ENCODE assay signal across 7 cellular contexts in the genomic region with DNA sequence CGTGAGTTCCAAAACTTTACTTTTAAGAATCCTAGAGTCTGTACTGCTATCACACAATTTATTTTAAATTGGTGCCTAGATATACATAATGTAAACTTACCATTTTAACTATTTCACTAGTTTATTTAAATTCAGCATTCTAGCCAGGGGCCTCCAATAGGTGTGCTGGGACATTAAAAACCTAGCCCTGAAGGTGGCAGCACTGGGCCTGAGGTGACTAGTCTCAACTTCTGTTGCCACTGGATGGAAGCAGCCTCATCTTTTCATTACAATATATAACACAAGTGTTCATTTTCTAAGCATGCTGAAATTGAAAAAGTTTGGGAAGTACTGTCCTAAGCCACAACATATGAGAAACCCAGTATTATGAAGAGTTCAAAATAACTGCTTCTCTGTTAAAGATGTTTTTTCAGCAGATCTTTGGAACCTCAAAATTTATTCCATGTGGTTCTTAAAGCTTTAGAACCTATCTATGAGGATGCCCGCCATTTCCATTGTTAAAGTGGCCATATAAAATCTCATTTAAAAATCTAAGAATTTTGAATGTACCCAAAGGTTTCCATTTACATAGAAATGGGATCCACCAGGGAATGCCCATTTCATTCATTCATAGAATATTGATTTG. TPM values are rescaled to one million over a fixed set of nuclear protein-coding genes. Genes with fewer than 3 reads are reported as not detected.
DNase-seq lines count a peak whose midpoint lies in the region; ATAC-seq, FAIRE-seq and TF ChIP-seq lines count a peak whose summit lies in the region.

No MANE protein-coding gene starts in this region.

- H3K4me3 ChIP-seq in choroid plexus epithelial cell (ENCODE audit: low read depth, low read length): no peak overlapping the region
- no peak overlapping the region for H3K4me3 ChIP-seq in lower leg skin (ENCODE audit: low read depth, poor library complexity, severe bottlenecking)

- peak; percentile 39 for ATAC-seq in HG03095 (IDR thresholded peaks at IDR 0.05; ENCODE audit: unreplicated experiment)
- ATAC-seq in activated CD4-positive, alpha-beta T cell treated with anti-CD3 and anti-CD28 coated beads for 36 hours: peak; percentile 66

- no peaks in the 10 kb centered on the region for H3K9me3 Mint-ChIP-seq in activated CD4-positive, alpha-beta T cell treated with anti-CD3 and anti-CD28 coated beads for 36 hours (ENCODE audit: low read depth)

- no peak overlapping the region for H3K4me3 Mint-ChIP-seq in activated CD4-positive, alpha-beta T cell treated with anti-CD3 and anti-CD28 coated beads for 36 hours

- 82 to 84% methylated on average over 2 of the region's 2 CpGs for WGBS in lower leg skin, 2 donors

- CTCF ChIA-PET in activated CD4-positive, alpha-beta T cell treated with anti-CD3 and anti-CD28 coated beads for 36 hours (lab: Charles Lee): interaction anchor here (0.6 to 3.6 kb wide), 16 partner anchors 23 to 482 kb away, joined by 3 to 30 read pairs (median 3); no protein-coding TSS in a partner anchor

- TF ChIP-seq CTCF in choroid plexus epithelial cell (conservative IDR thresholded peaks at IDR 0.05; ENCODE audit: low read depth, low read length): peak; percentile 91
- no peak for TF ChIP-seq CTCF in lower leg skin (IDR thresholded peaks at IDR 0.05)

- DNase-seq in GM12891 (ENCODE audit: insufficient read length, low spot score) (peak; percentile 11), NCI-H2196 treated with DMSO at 0.1 percent for 48 hours (lab: John Stamatoyannopoulos, UW; ENCODE audit: unreplicated experiment) (peak; percentile 50), choroid plexus epithelial cell (ENCODE audit: low read depth) (peak; percentile 86), lower leg skin (ENCODE audit: low spot score in 2 of 2) (peak; percentile 74 to 91)
- DNase-seq in activated CD4-positive, alpha-beta T cell treated with anti-CD3 and anti-CD28 coated beads for 36 hours: peak; percentile 91
- peak; percentile 69 for DNase-seq in stimulated activated CD8-positive, alpha-beta memory T cell treated with anti-CD3 and anti-CD28 coated beads, Interleukin-12 subunit alpha, Interleukin-12 subunit beta, amount 100 ng/mL, for 1 hour (ENCODE audit: low read depth)

- no peak overlapping the region for H3K27ac Mint-ChIP-seq in activated CD4-positive, alpha-beta T cell treated with anti-CD3 and anti-CD28 coated beads for 36 hours

- TF ChIP-seq POLR2A in GM12891 (IDR thresholded peaks at IDR 0.05; ENCODE audit: low read depth, low read length) (no peak), lower leg skin (IDR thresholded peaks at IDR 0.05) (no peak)

- intact Hi-C loops in activated CD4-positive, alpha-beta T cell treated with anti-CD3 and anti-CD28 coated beads for 36 hours (cut with DNase I, micrococcal nuclease): loop anchor here (1.0 to 5.0 kb wide), 4 partner anchors 53 to 1818 kb away; partner anchors contain the start of gene ROCK1 (in 1 of the 2)
- intact Hi-C loops in lower leg skin (cut with DNase I; ENCODE audit: low total_unique reads): no loop called here

- POLR2A ChIA-PET in activated CD4-positive, alpha-beta T cell treated with anti-CD3 and anti-CD28 coated beads for 36 hours (lab: Charles Lee): no interaction called here

- FAIRE-seq in GM12891 (lab: Jason Lieb, UNC): peak; percentile 72

- H3K27me3 Mint-ChIP-seq in activated CD4-positive, alpha-beta T cell treated with anti-CD3 and anti-CD28 coated beads for 36 hours: no peaks in the 10 kb centered on the region

- peaks cover 12% of the 10 kb centered on the region for H3K36me3 Mint-ChIP-seq in activated CD4-positive, alpha-beta T cell treated with anti-CD3 and anti-CD28 coated beads for 36 hours (ENCODE audit: low read depth)

- peaks cover 13% of the 10 kb centered on the region for H3K4me1 Mint-ChIP-seq in activated CD4-positive, alpha-beta T cell treated with anti-CD3 and anti-CD28 coated beads for 36 hours

TF ChIP-seq in GM12891, 5 proteins besides CTCF, POLR2A, EP300 and RAD21:
- TF ChIP-seq TAF1 (IDR thresholded peaks at IDR 0.05; ENCODE audit: low read depth, low read length): no peak
- no peak for TF ChIP-seq POU2F2 (IDR thresholded peaks at IDR 0.05; ENCODE audit: low read depth, low read length)
- TF ChIP-seq POLR2AphosphoS5 (IDR thresholded peaks at IDR 0.05; ENCODE audit: low read depth, low read length): no peak

RNA-seq across cellular contexts. Expression of gene RBBP8, which starts 2.9 kb away (rescaled TPM):
- polyA plus RNA-seq in GM12891 (2012; ENCODE audit: low read depth, missing spikeins): 28.1 TPM
- total RNA-seq in activated CD4-positive, alpha-beta T cell treated with anti-CD3 and anti-CD28 coated beads for 36 hours: 100 to 1,000 TPM in 1 of 2 experiments, 10 to 100 TPM in 1; 74.3 to 101 TPM
- total RNA-seq in lower leg skin: 10 to 100 TPM; 22.9 to 56.8 (median 40.2) TPM

Comparison
In these comparisons a context has a peak if more than half of its experiments do, and no peak if none do; other contexts are left out.
1. DNase-seq: peak in every context shown above with its lines; median percentile 91 in activated CD4-positive, alpha-beta T cell treated with anti-CD3 and anti-CD28 coated beads for 36 hours; 86 in choroid plexus epithelial cell; 82 in lower leg skin; 69 in stimulated activated CD8-positive, alpha-beta memory T cell treated with anti-CD3 and anti-CD28 coated beads, Interleukin-12 subunit alpha, Interleukin-12 subunit beta, amount 100 ng/mL, for 1 hour; 50 in NCI-H2196 treated with DMSO at 0.1 percent for 48 hours; 11 in GM12891.